28 cellular contexts compared by ENCODE assay signal in genomic region chr21:18235545-18235944, GRCh38. TPM values are rescaled to one million over a fixed set of nuclear protein-coding genes. Genes with fewer than 3 reads are reported as not detected.
"Had no signal": no experiment of that assay in that cellular context is flagged by ENCODE, and none has a peak within 500 bp of the region (broad histone marks: within the 10 kb centered on the region; RNA-seq: fewer than 3 reads in every experiment).

No MANE protein-coding gene starts in this region.

- H3K4me3 ChIP-seq: colonic mucosa, coronary artery, dorsolateral prefrontal cortex, esophagus muscularis mucosa, esophagus squamous epithelium, gastrocnemius medialis, gastroesophageal sphincter, heart left ventricle, heart right ventricle had no signal

- H3K9me3 ChIP-seq: colonic mucosa, esophagus muscularis mucosa, esophagus squamous epithelium, gastrocnemius medialis, gastroesophageal sphincter, heart left ventricle, heart right ventricle had no signal

- ATAC-seq: effector memory CD8-positive, alpha-beta T cell; esophagus mucosa; foreskin keratinocyte; gastrocnemius medialis; gastroesophageal sphincter; heart left ventricle; heart right ventricle had no signal

- FAIRE-seq: colon, endometrium, endothelial cell of umbilical vein, frontal cortex had no signal

- DNase-seq: colonic mucosa; cortex of kidney; dermis blood vessel endothelial cell; dorsolateral prefrontal cortex; effector CD4-positive, alpha-beta T cell; effector CD8-positive, alpha-beta T cell; effector memory CD4-positive, alpha-beta T cell; effector memory CD8-positive, alpha-beta T cell; endodermal cell; erythroblast; esophagus squamous epithelium; foreskin fibroblast; foreskin keratinocyte; foreskin melanocyte; gastrocnemius medialis; glutamatergic neuron; head of caudate nucleus; heart left ventricle; heart right ventricle had no signal

- H3K36me3 ChIP-seq: colonic mucosa, esophagus muscularis mucosa, esophagus squamous epithelium, gastrocnemius medialis, gastroesophageal sphincter, heart left ventricle, heart right ventricle had no signal

- H3K4me1 ChIP-seq: colonic mucosa, esophagus muscularis mucosa, esophagus squamous epithelium, foreskin keratinocyte, gastrocnemius medialis, gastroesophageal sphincter, heart left ventricle, heart right ventricle had no signal

- H3K27ac ChIP-seq: colonic mucosa, coronary artery, dorsolateral prefrontal cortex, epithelial cell of prostate, esophagus muscularis mucosa, esophagus squamous epithelium, foreskin keratinocyte, gastrocnemius medialis, gastroesophageal sphincter, heart left ventricle, heart right ventricle had no signal

- H3K27me3 ChIP-seq: colonic mucosa, esophagus muscularis mucosa, esophagus squamous epithelium, foreskin keratinocyte, gastrocnemius medialis, gastroesophageal sphincter, heart left ventricle, heart right ventricle had no signal

RNA-seq across cellular contexts. Expression of gene CHODL, which starts 9.1 kb away (rescaled TPM):
- total RNA-seq: dermis blood vessel endothelial cell, endothelial cell of umbilical vein, gastrocnemius medialis had no signal
- polyA plus RNA-seq: endothelial cell of umbilical vein had no signal
